ENCODE assay signal across 11 cellular contexts in the genomic region with DNA sequence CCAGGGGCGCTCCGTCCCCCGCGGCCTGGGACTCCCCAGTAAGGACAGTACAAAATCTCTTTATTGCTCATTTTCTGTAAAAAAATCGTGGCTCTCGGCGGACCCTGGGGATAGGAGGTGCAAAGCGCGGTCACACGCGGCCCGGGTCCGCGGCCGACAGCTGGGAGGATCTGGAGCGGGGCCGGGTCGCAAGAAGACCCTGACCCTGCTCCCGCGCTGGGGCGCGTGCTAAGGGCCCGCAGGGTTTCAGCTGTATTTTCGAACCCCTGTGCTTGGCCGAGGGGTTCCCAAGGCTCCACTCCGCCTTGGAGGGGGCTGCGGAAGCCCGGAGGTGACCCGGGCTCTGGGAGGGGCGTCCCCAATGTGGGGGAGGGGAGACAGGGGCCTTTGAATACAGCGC. TPM values are rescaled to one million over a fixed set of nuclear protein-coding genes. Genes with fewer than 3 reads are reported as not detected.
DNase-seq lines count a peak whose midpoint lies in the region; TF ChIP-seq lines count a peak whose summit lies in the region.
"Not testable (repeated sequence)": the region's sequence is repeated elsewhere in the genome, so short reads cannot be mapped to it uniquely, and the experiment has no call there.
"Had no signal": no experiment of that assay in that cellular context is flagged by ENCODE, and none has a peak within 500 bp of the region (broad histone marks: within the 10 kb centered on the region; RNA-seq: fewer than 3 reads in every experiment).

No MANE protein-coding gene starts in this region.

- not testable (repeated sequence) for H4K5ac ChIP-seq in mesendoderm (ENCODE audit: low read length)

- H3K4me3 Mint-ChIP-seq in activated naive CD8-positive, alpha-beta T cell: peak overlapping the region; percentile 60
- H3K4me3 Mint-ChIP-seq in endodermal cell: peak overlapping the region; percentile 44

- peak overlapping the region; percentile 92 for H3K18ac ChIP-seq in mesendoderm (ENCODE audit: low read length)
- not testable (repeated sequence) for H3K18ac ChIP-seq in neuronal stem cell (ENCODE audit: low read length)

- H4K91ac ChIP-seq in neuronal stem cell (ENCODE audit: low read depth, low read length, poor library complexity): not testable (repeated sequence)

- H3K9me3 ChIP-seq in endodermal cell (ENCODE audit: control insufficient read depth, low read length); iPS DF 6.9 (ENCODE audit: control insufficient read depth, insufficient read depth, low read length); neuronal stem cell (replicated peaks in 1 of 2; ENCODE audit: control insufficient read depth in 2 of 2, insufficient read depth in 1 of 2, low read depth in 1 of 2, low read length in 2 of 2); stomach: not testable (repeated sequence)

- H3K79me1 ChIP-seq in mesendoderm (ENCODE audit: low read length); neuronal stem cell (ENCODE audit: low read depth, low read length): not testable (repeated sequence)

- H2AFZ ChIP-seq in neuronal stem cell (ENCODE audit: low read length): not testable (repeated sequence)

- H3K4me3 ChIP-seq in endodermal cell (ENCODE audit: low read length); mesendoderm (ENCODE audit: low read length): not testable (repeated sequence)
- peak overlapping the region; percentile 40; the same call in 1 of the 2 replicates for H3K4me3 ChIP-seq in iPS DF 6.9 (ENCODE audit: low read length)
- H3K4me3 ChIP-seq in neuronal stem cell (ENCODE audit: low read length in 2 of 2): peak overlapping the region in 1 of 2 donors; percentile 71
- peak overlapping the region in 3 of 4 donors; percentile 15 to 36 (median 23) for H3K4me3 ChIP-seq in stomach

- H3K27me3 Mint-ChIP-seq in activated naive CD8-positive, alpha-beta T cell: not testable (repeated sequence)
- peaks cover 23% of the 10 kb centered on the region for H3K27me3 Mint-ChIP-seq in endodermal cell (ENCODE audit: insufficient read depth)

- not testable (repeated sequence) for H3K27ac Mint-ChIP-seq in activated naive CD8-positive, alpha-beta T cell; endodermal cell

- H3K4me1 Mint-ChIP-seq in activated naive CD8-positive, alpha-beta T cell (ENCODE audit: low read depth); endodermal cell: not testable (repeated sequence)

- not testable (repeated sequence) for H2BK5ac ChIP-seq in mesendoderm (ENCODE audit: low read length); neuronal stem cell (ENCODE audit: low read length)

- H3K9ac ChIP-seq in endodermal cell (ENCODE audit: extremely low read depth, low read length, poor library complexity, severe bottlenecking); neuronal stem cell (ENCODE audit: low read depth, low read length, poor library complexity): not testable (repeated sequence)
- peak overlapping the region; percentile 35 for H3K9ac ChIP-seq in mesendoderm (ENCODE audit: low read length)

- not testable (repeated sequence) for H2AK5ac ChIP-seq in mesendoderm (ENCODE audit: low read length); neuronal stem cell (ENCODE audit: low read depth, low read length)

- peak overlapping the region; percentile 45 for H2BK15ac ChIP-seq in mesendoderm (replicated peaks; ENCODE audit: low read depth)
- not testable (repeated sequence) for H2BK15ac ChIP-seq in neuronal stem cell (ENCODE audit: low read length)

- DNase-seq in DMS53 (lab: John Stamatoyannopoulos, UW) (peak; percentile 37), NCI-H1417 (lab: John Stamatoyannopoulos, UW) (peak in 2 of 3 experiments; percentile 29 to 30), endodermal cell (peak; percentile 66), mesendoderm (peak; percentile 28)
- not testable (repeated sequence) for DNase-seq in iPS DF 6.9 (ENCODE audit: low read depth, low spot score); neuronal stem cell (ENCODE audit: low spot score); stomach

- not testable (repeated sequence) for H3K36me3 ChIP-seq in endodermal cell (ENCODE audit: control insufficient read depth, insufficient read depth, low read length); iPS DF 6.9 (ENCODE audit: control insufficient read depth, insufficient read depth, low read length); mesendoderm (ENCODE audit: control insufficient read depth, insufficient read depth, low read length); neuronal stem cell (replicated peaks in 1 of 2; ENCODE audit: control insufficient read depth in 2 of 2, insufficient read depth in 2 of 2, low read length in 2 of 2); stomach

- H3K56ac ChIP-seq in mesendoderm (ENCODE audit: low read length): peak overlapping the region; percentile 44

- 7% methylated on average over 23 of the region's 31 CpGs; no CpG with 5 or more reads in 1 of the 2 experiments for WGBS in endodermal cell (ENCODE audit: insufficient coverage in 1 of 2, insufficient read length in 1 of 2), 2 experiments
- WGBS in iPS DF 6.9 (ENCODE audit: insufficient coverage, insufficient read length): no CpG with 5 or more reads among the region's 31 CpGs
- WGBS in mesendoderm (ENCODE audit: extremely low coverage, insufficient coverage, low lambda C conversion rate): no CpG with 5 or more reads among the region's 31 CpGs
- no CpG with 5 or more reads among the region's 31 CpGs for WGBS in neuronal stem cell (ENCODE audit: extremely low coverage in 2 of 2, insufficient read length in 2 of 2, insufficient replicate concordance in 1 of 2), 2 donors
- 0 to 13% (median 4%) methylated on average over 2 to 24 of the region's 31 CpGs for WGBS in stomach, 5 donors

- not testable (repeated sequence) for H3K27ac ChIP-seq in endodermal cell (ENCODE audit: low read depth, low read length); iPS DF 6.9 (ENCODE audit: low read length); mesendoderm (ENCODE audit: low read depth, low read length); neuronal stem cell (replicated peaks; ENCODE audit: low read length); stomach

- H3K79me2 ChIP-seq in mesendoderm (ENCODE audit: control insufficient read depth, insufficient read depth, low read length): not testable (repeated sequence)

- H3K14ac ChIP-seq in neuronal stem cell (ENCODE audit: low read length): not testable (repeated sequence)

- not testable (repeated sequence) for H3K27me3 ChIP-seq in endodermal cell (ENCODE audit: control insufficient read depth, insufficient read depth, low read length, poor library complexity, severe bottlenecking); iPS DF 6.9 (ENCODE audit: control insufficient read depth, insufficient read depth, low read length); mesendoderm (ENCODE audit: insufficient read depth, low read length, poor library complexity)
- H3K27me3 ChIP-seq in neuronal stem cell (ENCODE audit: control insufficient read depth in 3 of 3, insufficient read depth in 3 of 3, low read depth in 1 of 3, low read length in 3 of 3): peaks cover 0 to 14% (median 8%) of the 10 kb centered on the region in 3 experiments
- H3K27me3 ChIP-seq in stomach: peaks cover 0 to 28% (median 0%) of the 10 kb centered on the region in 3 donors

- TF ChIP-seq CTCF in endodermal cell (conservative IDR thresholded peaks at IDR 0.05); stomach (IDR thresholded peaks at IDR 0.05): not testable (repeated sequence)

- intact Hi-C loops in stomach (cut with DNase I; ENCODE audit: low total_unique reads): not testable (repeated sequence)

- not testable (repeated sequence) for TF ChIP-seq POLR2A in stomach (IDR thresholded peaks at IDR 0.05)

- H3K36me3 Mint-ChIP-seq in activated naive CD8-positive, alpha-beta T cell; endodermal cell (ENCODE audit: low read depth): not testable (repeated sequence)

- not testable (repeated sequence) for H3K4me1 ChIP-seq in endodermal cell (ENCODE audit: control insufficient read depth, insufficient read depth, low read length); iPS DF 6.9 (ENCODE audit: control insufficient read depth, insufficient read depth, low read length); mesendoderm (ENCODE audit: control insufficient read depth, low read depth, low read length); neuronal stem cell (ENCODE audit: control insufficient read depth in 2 of 2, insufficient read depth in 1 of 2, low read depth in 1 of 2, low read length in 2 of 2); stomach

- H3K23ac ChIP-seq in mesendoderm (ENCODE audit: low read length); neuronal stem cell (ENCODE audit: low read depth, low read length, poor library complexity): not testable (repeated sequence)

- H3K4ac ChIP-seq in mesendoderm (ENCODE audit: low read depth, low read length); neuronal stem cell (ENCODE audit: low read length): not testable (repeated sequence)

- H3K4me2 ChIP-seq in mesendoderm (ENCODE audit: low read length) (peak overlapping the region; percentile 3), neuronal stem cell (ENCODE audit: insufficient read depth, low read length, poor library complexity, severe bottlenecking) (peak overlapping the region; percentile 57)

- H2BK120ac ChIP-seq in mesendoderm (ENCODE audit: low read depth, low read length); neuronal stem cell (ENCODE audit: low read depth, low read length): not testable (repeated sequence)

- not testable (repeated sequence) for H2BK12ac ChIP-seq in neuronal stem cell (ENCODE audit: low read length)

- not testable (repeated sequence) for H3K9me3 Mint-ChIP-seq in activated naive CD8-positive, alpha-beta T cell (ENCODE audit: low read depth); endodermal cell

- H4K8ac ChIP-seq in mesendoderm (ENCODE audit: low read depth, low read length); neuronal stem cell (ENCODE audit: low read depth, low read length): not testable (repeated sequence)

- not testable (repeated sequence) for TF ChIP-seq EP300 in stomach (IDR thresholded peaks at IDR 0.05)

RNA-seq across cellular contexts. Expression of a gene that starts 36.8 kb away (rescaled TPM):
- total RNA-seq in endodermal cell: not detected
- not detected for polyA plus RNA-seq in endodermal cell (2013, experiment 1 of 2)
- polyA plus RNA-seq in endodermal cell (2013, experiment 2 of 2): not detected
- 0.11 TPM for polyA plus RNA-seq in mesendoderm (2013, experiment 1 of 2)
- polyA plus RNA-seq in mesendoderm (2013, experiment 2 of 2): 0.15 TPM
- polyA plus RNA-seq in neuronal stem cell (2013, experiment 1 of 2): not detected
- polyA plus RNA-seq in neuronal stem cell (2013, experiment 2 of 2): not detected
- under 1 TPM in 1 of 5 donors, not detected in 4; 0.89 TPM for total RNA-seq in stomach
- polyA plus RNA-seq in stomach: 10 to 100 TPM in 1 of 3 donors, not detected in 2; 23.5 TPM
- total RNA-seq: CD4-positive, alpha-beta memory T cell; LHCN-M2 had no signal
- polyA plus RNA-seq: BJ; CD4-positive, alpha-beta memory T cell had no signal
